In the genomic region with DNA sequence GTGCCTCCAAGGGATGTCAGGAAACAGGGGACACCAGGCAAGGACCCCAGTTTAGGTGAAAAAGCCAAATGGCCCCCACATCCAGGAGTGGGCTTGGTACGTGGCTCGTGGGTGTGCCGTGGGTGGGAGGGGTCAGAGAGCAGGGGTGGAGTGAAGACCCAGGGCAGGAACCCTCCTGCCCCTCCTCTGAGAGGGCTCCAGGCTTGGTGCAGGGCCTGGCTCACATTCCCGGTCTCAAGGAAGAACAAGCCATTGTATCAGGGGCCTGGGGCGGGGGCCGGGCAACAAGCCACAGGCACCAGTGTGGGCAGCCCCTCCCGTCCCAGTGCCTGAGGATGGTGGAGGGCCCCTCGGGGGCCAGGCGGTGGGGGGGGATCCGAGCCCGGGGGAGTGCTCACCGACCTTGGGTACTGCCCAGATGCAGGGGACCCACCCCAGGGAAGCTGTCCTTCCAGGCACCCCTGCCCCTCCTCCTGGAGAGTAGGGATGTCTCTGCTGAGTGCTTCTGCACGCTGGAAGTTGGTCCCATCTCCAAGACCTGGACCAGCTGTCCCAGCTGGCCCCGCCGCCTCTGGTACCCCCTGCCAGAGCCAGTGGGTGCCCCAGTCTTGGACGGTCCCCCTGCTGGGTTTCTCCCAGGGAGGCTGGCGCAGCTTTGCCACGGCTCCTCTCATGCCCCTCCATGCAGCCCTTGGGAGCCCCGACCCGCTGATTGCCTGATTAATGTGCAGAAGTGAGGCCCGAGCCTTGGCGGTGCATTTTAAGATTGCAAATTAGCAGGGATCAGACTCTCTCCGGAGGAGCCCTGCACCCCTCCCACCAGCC, we compare ENCODE assay signal across 19 cellular contexts.
"Had no signal": no experiment of that assay in that cellular context is flagged by ENCODE, and none has a peak within 500 bp of the region (broad histone marks: within the 10 kb centered on the region; RNA-seq: fewer than 3 reads in every experiment).

No MANE protein-coding gene starts in this region.

- H3K4me3 ChIP-seq: adrenal gland, ovary, sigmoid colon, thyroid gland had no signal

- ATAC-seq: activated naive CD4-positive, alpha-beta T cell treated with anti-CD3 and anti-CD28 coated beads, Interleukin-2, amount 50 U/mL, for 72 hours; activated T-cell treated with anti-CD3 and anti-CD28 coated beads, Interleukin-2, amount 50 U/mL, for 72 hours; left lobe of liver; stimulated activated effector memory CD8-positive, alpha-beta T cell treated with anti-CD3 and anti-CD28 coated beads, Interleukin-12 subunit alpha, Interleukin-12 subunit beta, amount 100 ng/mL, for 72 hours had no signal

- H3K27ac Mint-ChIP-seq: activated naive CD4-positive, alpha-beta T cell treated with anti-CD3 and anti-CD28 coated beads, Interleukin-2, amount 50 U/mL, for 72 hours; activated T-cell treated with anti-CD3 and anti-CD28 coated beads, Interleukin-2, amount 50 U/mL, for 72 hours; mesothelial cell of epicardium; nephron progenitor cell; stimulated activated effector memory CD8-positive, alpha-beta T cell treated with anti-CD3 and anti-CD28 coated beads, Interleukin-12 subunit alpha, Interleukin-12 subunit beta, amount 100 ng/mL, for 72 hours had no signal

- H3K9me3 ChIP-seq: adrenal gland, ovary, sigmoid colon, thyroid gland had no signal

- H3K27me3 ChIP-seq: adrenal gland, ovary, thyroid gland had no signal

- H3K9me3 Mint-ChIP-seq: activated naive CD4-positive, alpha-beta T cell treated with anti-CD3 and anti-CD28 coated beads, Interleukin-2, amount 50 U/mL, for 72 hours; activated T-cell treated with anti-CD3 and anti-CD28 coated beads, Interleukin-2, amount 50 U/mL, for 72 hours; mesothelial cell of epicardium; nephron progenitor cell; stimulated activated effector memory CD8-positive, alpha-beta T cell treated with anti-CD3 and anti-CD28 coated beads, Interleukin-12 subunit alpha, Interleukin-12 subunit beta, amount 100 ng/mL, for 72 hours had no signal

- H3K4me3 Mint-ChIP-seq: activated T-cell treated with anti-CD3 and anti-CD28 coated beads, Interleukin-2, amount 50 U/mL, for 72 hours; mesothelial cell of epicardium; nephron progenitor cell; stimulated activated effector memory CD8-positive, alpha-beta T cell treated with anti-CD3 and anti-CD28 coated beads, Interleukin-12 subunit alpha, Interleukin-12 subunit beta, amount 100 ng/mL, for 72 hours had no signal

- H3K27ac ChIP-seq: adrenal gland, ovary, sigmoid colon, thyroid gland, VCaP had no signal

- H3K36me3 Mint-ChIP-seq: activated naive CD4-positive, alpha-beta T cell treated with anti-CD3 and anti-CD28 coated beads, Interleukin-2, amount 50 U/mL, for 72 hours; mesothelial cell of epicardium; stimulated activated effector memory CD8-positive, alpha-beta T cell treated with anti-CD3 and anti-CD28 coated beads, Interleukin-12 subunit alpha, Interleukin-12 subunit beta, amount 100 ng/mL, for 72 hours had no signal

- DNase-seq: activated CD4-positive, alpha-beta T cell treated with anti-CD3 and anti-CD28 coated beads, Interleukin-2, amount 50 U/mL, for 4 hours; activated gamma-delta T cell; activated T-cell treated with anti-CD3 and anti-CD28 coated beads, Interleukin-2, amount 50 U/mL, for 72 hours; adrenal gland; erythroblast; foreskin melanocyte; kidney; nephron progenitor cell; ovary; sigmoid colon; stimulated activated CD4-positive, alpha-beta T cell treated with anti-CD3 and anti-CD28 coated beads, Interleukin-4, amount 100 ng/mL, for 24 hours; SW 1271; T-helper 2 cell; thyroid gland had no signal

- H3K36me3 ChIP-seq: adrenal gland, ovary, sigmoid colon, thyroid gland had no signal
